In the genomic region with DNA sequence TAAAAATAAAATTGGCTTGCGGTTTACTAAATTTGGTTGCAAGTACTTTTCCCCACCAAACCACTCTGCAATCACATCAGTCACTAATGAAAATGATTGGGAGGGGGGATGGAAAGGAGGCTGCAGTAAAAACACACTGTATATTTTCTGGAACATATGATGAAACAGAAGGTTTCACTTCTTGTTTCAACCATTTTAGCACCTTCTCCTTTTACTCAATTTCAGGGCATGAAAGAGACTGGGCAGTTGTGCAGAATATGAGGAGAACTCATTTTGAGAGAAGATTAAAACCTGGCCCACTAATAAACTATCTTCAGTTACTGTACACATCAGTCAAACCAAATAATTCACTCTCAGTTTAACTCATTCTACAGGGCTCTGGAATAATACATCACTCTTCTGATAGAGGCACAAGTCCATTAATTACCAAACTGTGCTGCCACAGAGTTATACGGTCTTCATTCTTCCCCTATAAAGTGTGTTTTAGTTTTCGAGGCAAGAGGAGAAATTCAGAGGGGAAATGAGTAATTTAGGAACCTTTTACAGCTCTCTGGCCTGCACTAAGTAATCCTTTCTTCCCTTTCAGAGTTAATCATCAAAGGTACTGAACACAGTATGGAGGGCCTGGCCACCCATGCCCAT, we compare ENCODE assay signal across 8 cellular contexts. TPM values are rescaled to one million over a fixed set of nuclear protein-coding genes. Genes with fewer than 3 reads are reported as not detected.
DNase-seq lines count a peak whose midpoint lies in the region; ATAC-seq and TF ChIP-seq lines count a peak whose summit lies in the region.

No MANE protein-coding gene starts in this region.

- H3K9ac ChIP-seq in neuronal stem cell (ENCODE audit: low read depth, low read length, poor library complexity), result no peak overlapping the region

- H2AFZ ChIP-seq in neuronal stem cell (ENCODE audit: low read length), result no peak overlapping the region

- no peak overlapping the region for H3K18ac ChIP-seq in neuronal stem cell (ENCODE audit: low read length)

- H3K27me3 ChIP-seq in neuronal stem cell (ENCODE audit: control insufficient read depth in 3 of 3, insufficient read depth in 3 of 3, low read depth in 1 of 3, low read length in 3 of 3), result no peaks in the 10 kb centered on the region

- no peak overlapping the region for H3K4me2 ChIP-seq in neuronal stem cell (ENCODE audit: insufficient read depth, low read length, poor library complexity, severe bottlenecking)

- WGBS in neuronal stem cell (ENCODE audit: extremely low coverage in 2 of 2, insufficient read length in 2 of 2, insufficient replicate concordance in 1 of 2), 2 donors, result no CpG with 5 or more reads among the region's 3 CpGs

- no peaks in the 10 kb centered on the region for H3K79me1 ChIP-seq in neuronal stem cell (ENCODE audit: low read depth, low read length)

- H3K4me1 ChIP-seq in neuronal stem cell (ENCODE audit: control insufficient read depth in 2 of 2, insufficient read depth in 1 of 2, low read depth in 1 of 2, low read length in 2 of 2), result no peaks in the 10 kb centered on the region

- no peaks in the 10 kb centered on the region for H3K36me3 ChIP-seq in neuronal stem cell (replicated peaks in 1 of 2; ENCODE audit: control insufficient read depth in 2 of 2, insufficient read depth in 2 of 2, low read length in 2 of 2)

- no peak overlapping the region for H4K8ac ChIP-seq in neuronal stem cell (ENCODE audit: low read depth, low read length)

- H3K23ac ChIP-seq in neuronal stem cell (ENCODE audit: low read depth, low read length, poor library complexity), result no peak overlapping the region

- DNase-seq in GM13977 (ENCODE audit: low spot score), result peak; percentile 52
- DNase-seq in fibroblast of peridontal ligament (ENCODE audit: extremely low read depth), result peak; percentile 34
- no peak for DNase-seq in NCI-H1092 treated with DMSO at 0.1 percent for 48 hours (lab: John Stamatoyannopoulos, UW)
- no peak for DNase-seq in stimulated activated CD4-positive, alpha-beta T cell treated with anti-CD3 and anti-CD28 coated beads, Interleukin-1b, Interleukin-23, amount 100 ng/mL, for 48 hours
- DNase-seq in islet precursor cell, result no peak
- no peak for DNase-seq in neuronal stem cell (ENCODE audit: low spot score)

- no peak overlapping the region for H2BK12ac ChIP-seq in neuronal stem cell (ENCODE audit: low read length)

- H2AK5ac ChIP-seq in neuronal stem cell (ENCODE audit: low read depth, low read length), result no peak overlapping the region

- no peak overlapping the region for H4K91ac ChIP-seq in neuronal stem cell (ENCODE audit: low read depth, low read length, poor library complexity)

- no peak overlapping the region for H3K4me3 ChIP-seq in neuronal stem cell (ENCODE audit: low read length in 2 of 2)

- in situ Hi-C loops in GM13977 (cut with MboI; ENCODE audit: low pct_unique_long_range_greater_than_20kb, low sequenced_read_pairs, unreplicated experiment), result no loop called here

- no peak overlapping the region for H2BK120ac ChIP-seq in neuronal stem cell (ENCODE audit: low read depth, low read length)

- H2BK5ac ChIP-seq in neuronal stem cell (ENCODE audit: low read length), result no peak overlapping the region

- TF ChIP-seq CTCF in GM13977 (IDR thresholded peaks at IDR 0.05; ENCODE audit: extremely low read depth, insufficient read depth, missing control alignments), result no peak

- H3K9me3 ChIP-seq in neuronal stem cell (replicated peaks in 1 of 2; ENCODE audit: control insufficient read depth in 2 of 2, insufficient read depth in 1 of 2, low read depth in 1 of 2, low read length in 2 of 2), result no peaks in the 10 kb centered on the region

- no peak overlapping the region for H2BK15ac ChIP-seq in neuronal stem cell (ENCODE audit: low read length)

- H3K4ac ChIP-seq in neuronal stem cell (ENCODE audit: low read length), result no peak overlapping the region

- ATAC-seq in GM21515 (IDR thresholded peaks at IDR 0.05; ENCODE audit: unreplicated experiment), result peak; percentile 87
- peak; percentile 59 for ATAC-seq in HG03575 (IDR thresholded peaks at IDR 0.05; ENCODE audit: extremely low read depth, insufficient number of reproducible peaks, low FRiP score, unreplicated experiment)

- H3K14ac ChIP-seq in neuronal stem cell (ENCODE audit: low read length), result no peak overlapping the region

- no peak overlapping the region for H3K27ac ChIP-seq in neuronal stem cell (replicated peaks; ENCODE audit: low read length)

RNA-seq across cellular contexts. Expression of a gene that starts 25.5 kb away (rescaled TPM):
- 2.6 TPM for polyA plus RNA-seq in neuronal stem cell (2013, experiment 1 of 2)
- 2.6 TPM for polyA plus RNA-seq in neuronal stem cell (2013, experiment 2 of 2)

Comparison
In these comparisons a context has a peak if more than half of its experiments do, and no peak if none do; other contexts are left out.
1. DNase-seq: peak in GM13977 (single experiment) and fibroblast of peridontal ligament (single experiment); none in NCI-H1092 treated with DMSO at 0.1 percent for 48 hours (single experiment), stimulated activated CD4-positive, alpha-beta T cell treated with anti-CD3 and anti-CD28 coated beads, Interleukin-1b, Interleukin-23, amount 100 ng/mL, for 48 hours (single experiment), islet precursor cell (single experiment) and neuronal stem cell (single experiment).